ENCODE assay signal across 9 cellular contexts in genomic region chr14:64970776-64971451, GRCh38. TPM values are rescaled to one million over a fixed set of nuclear protein-coding genes. Genes with fewer than 3 reads are reported as not detected.
A peak's percentile ranks its signal among the peaks of the same experiment; 100 is the strongest.
DNase-seq lines count a peak whose midpoint lies in the region; ATAC-seq, FAIRE-seq and TF ChIP-seq lines count a peak whose summit lies in the region.
"Had no signal": no experiment of that assay in that cellular context is flagged by ENCODE, and none has a peak within 500 bp of the region (broad histone marks: within the 10 kb centered on the region; RNA-seq: fewer than 3 reads in every experiment).

No MANE protein-coding gene starts in this region.

- ATAC-seq in activated T-cell treated with anti-CD3 and anti-CD28 coated beads, Interleukin-2, amount 50 U/mL, for 72 hours (replicated peaks in 1 of 2), result no peak
- ATAC-seq in activated naive CD8-positive, alpha-beta T cell treated with anti-CD3 and anti-CD28 coated beads, Interleukin-2, amount 10 ng/mL, durations not matched to agents 7 days and 5 days (ENCODE audit: low read depth), result no peak
- peak; percentile 8; the same call in 2 of the 3 replicates for ATAC-seq in HepG2
- ATAC-seq in GM18867 (IDR thresholded peaks at IDR 0.05; ENCODE audit: unreplicated experiment), result no peak
- ATAC-seq in HG02678 (IDR thresholded peaks at IDR 0.05; ENCODE audit: unreplicated experiment), result no peak

- TF ChIP-seq POLR2A in HepG2 (IDR thresholded peaks at IDR 0.05; ENCODE audit: insufficient read depth in 1 of 2, low read depth in 2 of 2, low read length in 2 of 2), result no peak
- TF ChIP-seq POLR2A in transverse colon (IDR thresholded peaks at IDR 0.05), result no peak

- H3K4me1 Mint-ChIP-seq in activated T-cell treated with anti-CD3 and anti-CD28 coated beads, Interleukin-2, amount 50 U/mL, for 72 hours (ENCODE audit: low read depth), result peaks cover 7% of the 10 kb centered on the region
- peaks cover 8% of the 10 kb centered on the region for H3K4me1 Mint-ChIP-seq in activated naive CD8-positive, alpha-beta T cell treated with anti-CD3 and anti-CD28 coated beads, Interleukin-2, amount 10 ng/mL, durations not matched to agents 7 days and 5 days

- no peaks in the 10 kb centered on the region for H3K9me3 Mint-ChIP-seq in activated T-cell treated with anti-CD3 and anti-CD28 coated beads, Interleukin-2, amount 50 U/mL, for 72 hours
- H3K9me3 Mint-ChIP-seq in activated naive CD8-positive, alpha-beta T cell treated with anti-CD3 and anti-CD28 coated beads, Interleukin-2, amount 10 ng/mL, durations not matched to agents 7 days and 5 days, result no peaks in the 10 kb centered on the region

- FAIRE-seq in HepG2 (lab: Jason Lieb, UNC), result no peak
- FAIRE-seq: endometrium had no signal

- H3K9me3 ChIP-seq in HepG2 (ENCODE audit: low read length) (no peaks in the 10 kb centered on the region), transverse colon (no peaks in the 10 kb centered on the region)

- H3K4me3 Mint-ChIP-seq in activated T-cell treated with anti-CD3 and anti-CD28 coated beads, Interleukin-2, amount 50 U/mL, for 72 hours, result peak overlapping the region; percentile 42 to 73
- peak overlapping the region; percentile 65 for H3K4me3 Mint-ChIP-seq in activated naive CD8-positive, alpha-beta T cell treated with anti-CD3 and anti-CD28 coated beads, Interleukin-2, amount 10 ng/mL, durations not matched to agents 7 days and 5 days

- no peaks in the 10 kb centered on the region for H3K27me3 Mint-ChIP-seq in activated T-cell treated with anti-CD3 and anti-CD28 coated beads, Interleukin-2, amount 50 U/mL, for 72 hours (ENCODE audit: low read depth)
- H3K27me3 Mint-ChIP-seq in activated naive CD8-positive, alpha-beta T cell treated with anti-CD3 and anti-CD28 coated beads, Interleukin-2, amount 10 ng/mL, durations not matched to agents 7 days and 5 days, result peaks cover 13% of the 10 kb centered on the region

- intact Hi-C loops in HepG2 (cut with micrococcal nuclease; ENCODE audit: unreplicated experiment), result no loop called here
- intact Hi-C loops in transverse colon (cut with DNase I; ENCODE audit: low total_unique reads), result no loop called here

- POLR2A ChIA-PET in activated naive CD8-positive, alpha-beta T cell treated with anti-CD3 and anti-CD28 coated beads, Interleukin-2, amount 10 ng/mL, durations not matched to agents 7 days and 5 days (lab: Charles Lee), result interaction anchor here (1.5 kb wide), 1 partner anchor 27 kb away, joined by 3 read pairs; no protein-coding TSS in a partner anchor
- POLR2A ChIA-PET in HepG2 (lab: Yijun Ruan, JAX), result interaction anchor here (1.4 to 2.6 kb wide), 4 partner anchors 16 to 32 kb away, joined by 4 to 13 read pairs (median 6); partner anchors contain the start of genes FNTB and GPX2

- no peak overlapping the region for H2AFZ ChIP-seq in HepG2 (ENCODE audit: low read length)

- CTCF ChIA-PET in HepG2 (lab: Yijun Ruan, JAX; ENCODE audit: low intra/inter-chr PET ratio, low total read pairs), result no interaction called here

- no peaks in the 10 kb centered on the region for H3K36me3 Mint-ChIP-seq in activated T-cell treated with anti-CD3 and anti-CD28 coated beads, Interleukin-2, amount 50 U/mL, for 72 hours (ENCODE audit: insufficient read depth in 2 of 2)
- no peaks in the 10 kb centered on the region for H3K36me3 Mint-ChIP-seq in activated naive CD8-positive, alpha-beta T cell treated with anti-CD3 and anti-CD28 coated beads, Interleukin-2, amount 10 ng/mL, durations not matched to agents 7 days and 5 days

- no peak overlapping the region for H3K9ac ChIP-seq in HepG2 (ENCODE audit: insufficient read depth, low read depth, low read length)

- WGBS in HepG2 (ENCODE audit: low lambda C conversion rate), result 82% methylated on average over 4 of the region's 6 CpGs
- WGBS in transverse colon (ENCODE audit: low coverage in 1 of 2), 2 donors, result 51 to 67% methylated on average over 3 to 6 of the region's 6 CpGs

- H3K4me3 ChIP-seq in HepG2 (replicated peaks in 1 of 3; ENCODE audit: insufficient read depth in 1 of 3, low read depth in 2 of 3, low read length in 3 of 3) (peak overlapping the region; percentile 74 to 79 (median 74); a peak in 2 of 6 replicates), transverse colon (peak overlapping the region in 3 of 4 donors; percentile 79 to 84 (median 79))

- H3K27ac ChIP-seq in HepG2 (ENCODE audit: extremely low read length, insufficient read depth, low read length) (no peak overlapping the region), transverse colon (peak overlapping the region; percentile 51 to 83 (median 68))

- TF ChIP-seq EP300 in HepG2 (IDR thresholded peaks at IDR 0.05; ENCODE audit: low read depth in 2 of 2, low read length in 2 of 2) (no peak), HepG2 (CRISPR knock-in tag; IDR thresholded peaks at IDR 0.05; ENCODE audit: borderline replicate concordance) (no peak), transverse colon (IDR thresholded peaks at IDR 0.05; ENCODE audit: low read depth) (no peak)

- H3K27ac Mint-ChIP-seq in activated T-cell treated with anti-CD3 and anti-CD28 coated beads, Interleukin-2, amount 50 U/mL, for 72 hours, result no peak overlapping the region
- no peak overlapping the region for H3K27ac Mint-ChIP-seq in activated naive CD8-positive, alpha-beta T cell treated with anti-CD3 and anti-CD28 coated beads, Interleukin-2, amount 10 ng/mL, durations not matched to agents 7 days and 5 days

- TF ChIP-seq RAD21 in HepG2 (CRISPR knock-in tag; IDR thresholded peaks at IDR 0.05), result no peak

- no peaks in the 10 kb centered on the region for H4K20me1 ChIP-seq in HepG2 (ENCODE audit: insufficient read depth, low read length)

- H3K4me1 ChIP-seq in HepG2 (ENCODE audit: insufficient read depth, low read length), result peaks cover 31% of the 10 kb centered on the region
- H3K4me1 ChIP-seq in transverse colon, result peaks cover 0 to 31% (median 21%) of the 10 kb centered on the region in 4 donors

- H3K27me3 ChIP-seq in HepG2 (ENCODE audit: control insufficient read depth in 1 of 2, insufficient read depth in 2 of 2, low read length in 2 of 2), result no peaks in the 10 kb centered on the region; a peak in 1 of 5 replicates
- H3K27me3 ChIP-seq in transverse colon, result no peaks in the 10 kb centered on the region

- DNase-seq in activated T-cell treated with anti-CD3 and anti-CD28 coated beads, Interleukin-2, amount 50 U/mL, for 72 hours, result no peak
- no peak for DNase-seq in activated T-cell treated with anti-CD3 and anti-CD28 coated beads, Interleukin-2, amount 50 U/mL, for 48 hours
- DNase-seq in activated naive CD8-positive, alpha-beta T cell treated with anti-CD3 and anti-CD28 coated beads, Interleukin-2, amount 10 ng/mL, durations not matched to agents 7 days and 5 days, result no peak
- no peak for DNase-seq in HepG2 (ENCODE audit: low spot score)
- DNase-seq in transverse colon, result peak; percentile 24
- no peak for DNase-seq in NCI-H345 treated with DMSO at 0.1 percent for 48 hours (lab: John Stamatoyannopoulos, UW; ENCODE audit: unreplicated experiment)

- in situ Hi-C loops in HepG2 (cut with HindIII; ENCODE audit: extremely low pct_ligation_motif_present, low pct_unique_long_range_greater_than_20kb), result no loop called here
- in situ Hi-C loops in transverse colon (cut with MboI; ENCODE audit: low pct_ligation_motif_present in 1 of 4, low pct_unique_long_range_greater_than_20kb in 1 of 4, low sequenced_read_pairs in 3 of 4), result no loop called here

- no peaks in the 10 kb centered on the region for H3K79me2 ChIP-seq in HepG2 (ENCODE audit: insufficient read depth, low read length)

- no peak for TF ChIP-seq CTCF in HepG2 (CRISPR knock-in tag; IDR thresholded peaks at IDR 0.05)
- no peak for TF ChIP-seq CTCF in transverse colon (IDR thresholded peaks at IDR 0.05)

- no peaks in the 10 kb centered on the region for H3K36me3 ChIP-seq in HepG2 (replicated peaks in 1 of 2; ENCODE audit: control insufficient read depth in 1 of 2, insufficient read depth in 2 of 2, low read length in 2 of 2)
- no peaks in the 10 kb centered on the region for H3K36me3 ChIP-seq in transverse colon

- BruUV-seq in HepG2 (replicated peaks; lab: Mats Ljungman, UMichigan), result TSS peak; percentile 47

- peak overlapping the region; percentile 92 for H3K4me2 ChIP-seq in HepG2 (ENCODE audit: low read depth, low read length)

RNA-seq across cellular contexts. Expression of gene RAB15, which starts 1.2 kb away (rescaled TPM):
- total RNA-seq in activated T-cell treated with anti-CD3 and anti-CD28 coated beads, Interleukin-2, amount 50 U/mL, for 72 hours, result 1 to 10 TPM; 4.4 to 6.0 TPM
- total RNA-seq in activated naive CD8-positive, alpha-beta T cell treated with anti-CD3 and anti-CD28 coated beads, Interleukin-2, amount 10 ng/mL, durations not matched to agents 7 days and 5 days, result 1 to 10 TPM; 2.7 to 3.5 TPM
- total RNA-seq in HepG2 (2016; rRNA removed; fragmentation: Illumina TruSeq; extraction: Trizol) (17.2 and 18.5 TPM in 2 replicates), transverse colon (10 to 100 TPM; 11.6 to 50.9 (median 19.4) TPM)
- 10.0 and 10.2 TPM in 2 replicates for total RNA-seq in HepG2 (2016; cell fraction: cytosol; rRNA removed; fragmentation: Illumina TruSeq; extraction: Trizol; ENCODE audit: low read depth)
- total RNA-seq in HepG2 (2016; cell fraction: insoluble cytoplasmic fraction; rRNA removed; fragmentation: Illumina TruSeq; extraction: Trizol), result 15.0 and 19.2 TPM in 2 replicates
- total RNA-seq in HepG2 (2016; cell fraction: membrane; rRNA removed; fragmentation: Illumina TruSeq; extraction: Trizol), result 28.0 and 32.7 TPM in 2 replicates
- 13.3 and 15.6 TPM in 2 replicates for total RNA-seq in HepG2 (2016; cell fraction: nucleus; rRNA removed; fragmentation: Illumina TruSeq; extraction: Trizol)
- polyA plus RNA-seq in HepG2 (2011; rRNA removed), result 7.4 and 12.3 TPM in 2 replicates
- polyA plus RNA-seq in HepG2 (2011; cell fraction: cytosol; rRNA removed), result 6.2 and 7.5 TPM in 2 replicates
- polyA plus RNA-seq in HepG2 (2011; cell fraction: nucleus; rRNA removed), result 33.9 and 49.5 TPM in 2 replicates
- 3.6 and 9.1 TPM in 2 replicates for polyA plus RNA-seq in HepG2 (2012)
- polyA plus RNA-seq in HepG2 (2016; cell fraction: cytosol; fragmentation: Illumina TruSeq; extraction: Trizol; ENCODE audit: low read depth), result 12.4 and 12.5 TPM in 2 replicates
- 18.7 and 21.4 TPM in 2 replicates for polyA plus RNA-seq in HepG2 (2016; cell fraction: insoluble cytoplasmic fraction; fragmentation: Illumina TruSeq; extraction: Trizol; ENCODE audit: low read depth)
- 29.3 and 32.2 TPM in 2 replicates for polyA plus RNA-seq in HepG2 (2016; cell fraction: membrane; fragmentation: Illumina TruSeq; extraction: Trizol; ENCODE audit: low read depth)
- 31.6 and 35.1 TPM in 2 replicates for polyA plus RNA-seq in HepG2 (2016; cell fraction: nucleus; fragmentation: Illumina TruSeq; extraction: Trizol; ENCODE audit: insufficient read depth, low read depth)
- polyA minus RNA-seq in HepG2 (2011; rRNA and poly(A)+ RNA removed; ENCODE audit: low replicate concordance), result 8.7 TPM in 1 of 2 replicates, not detected in the other
- polyA minus RNA-seq in HepG2 (2011; cell fraction: cytosol; rRNA and poly(A)+ RNA removed), result 2.2 and 3.1 TPM in 2 replicates
- polyA minus RNA-seq in HepG2 (2011; cell fraction: nucleus; rRNA and poly(A)+ RNA removed), result 4.0 and 8.6 TPM in 2 replicates

RNA-seq across cellular contexts. Expression of gene FNTB, which starts 15.8 kb away (rescaled TPM):
- 10 to 100 TPM; 14.4 to 17.1 TPM for total RNA-seq in activated T-cell treated with anti-CD3 and anti-CD28 coated beads, Interleukin-2, amount 50 U/mL, for 72 hours
- total RNA-seq in activated naive CD8-positive, alpha-beta T cell treated with anti-CD3 and anti-CD28 coated beads, Interleukin-2, amount 10 ng/mL, durations not matched to agents 7 days and 5 days, result 10 to 100 TPM; 15.8 to 17.8 TPM
- total RNA-seq in HepG2 (2016; rRNA removed; fragmentation: Illumina TruSeq; extraction: Trizol), result 28.5 and 35.1 TPM in 2 replicates
- 4.9 and 5.9 TPM in 2 replicates for total RNA-seq in HepG2 (2016; cell fraction: cytosol; rRNA removed; fragmentation: Illumina TruSeq; extraction: Trizol; ENCODE audit: low read depth)
- 26.2 and 34.3 TPM in 2 replicates for total RNA-seq in HepG2 (2016; cell fraction: insoluble cytoplasmic fraction; rRNA removed; fragmentation: Illumina TruSeq; extraction: Trizol)
- 13.9 and 14.8 TPM in 2 replicates for total RNA-seq in HepG2 (2016; cell fraction: membrane; rRNA removed; fragmentation: Illumina TruSeq; extraction: Trizol)
- total RNA-seq in HepG2 (2016; cell fraction: nucleus; rRNA removed; fragmentation: Illumina TruSeq; extraction: Trizol), result 23.0 and 24.4 TPM in 2 replicates
- polyA plus RNA-seq in HepG2 (2011; rRNA removed), result 23.6 and 25.5 TPM in 2 replicates
- 24.0 and 26.1 TPM in 2 replicates for polyA plus RNA-seq in HepG2 (2011; cell fraction: cytosol; rRNA removed)
- polyA plus RNA-seq in HepG2 (2011; cell fraction: nucleus; rRNA removed), result 23.4 and 27.7 TPM in 2 replicates
- polyA plus RNA-seq in HepG2 (2012), result 13.7 TPM in 2 replicates
- polyA plus RNA-seq in HepG2 (2016; cell fraction: cytosol; fragmentation: Illumina TruSeq; extraction: Trizol; ENCODE audit: low read depth), result 4.0 and 4.6 TPM in 2 replicates
- 33.7 and 37.5 TPM in 2 replicates for polyA plus RNA-seq in HepG2 (2016; cell fraction: insoluble cytoplasmic fraction; fragmentation: Illumina TruSeq; extraction: Trizol; ENCODE audit: low read depth)
- 7.5 and 8.8 TPM in 2 replicates for polyA plus RNA-seq in HepG2 (2016; cell fraction: membrane; fragmentation: Illumina TruSeq; extraction: Trizol; ENCODE audit: low read depth)
- 23.4 and 28.9 TPM in 2 replicates for polyA plus RNA-seq in HepG2 (2016; cell fraction: nucleus; fragmentation: Illumina TruSeq; extraction: Trizol; ENCODE audit: insufficient read depth, low read depth)
- polyA minus RNA-seq in HepG2 (2011; rRNA and poly(A)+ RNA removed; ENCODE audit: low replicate concordance), result 79.0 and 79.6 TPM in 2 replicates
- polyA minus RNA-seq in HepG2 (2011; cell fraction: cytosol; rRNA and poly(A)+ RNA removed), result 23.7 and 24.0 TPM in 2 replicates
- polyA minus RNA-seq in HepG2 (2011; cell fraction: nucleus; rRNA and poly(A)+ RNA removed), result 29.1 and 37.9 TPM in 2 replicates
- total RNA-seq in transverse colon, result 10 to 100 TPM in 3 of 4 donors, 1 to 10 TPM in 1; 6.5 to 77.2 (median 12.7) TPM

RNA-seq across cellular contexts. Expression of gene GPX2, which starts 28.4 kb away (rescaled TPM):
- not detected for total RNA-seq in activated T-cell treated with anti-CD3 and anti-CD28 coated beads, Interleukin-2, amount 50 U/mL, for 72 hours
- not detected for total RNA-seq in activated naive CD8-positive, alpha-beta T cell treated with anti-CD3 and anti-CD28 coated beads, Interleukin-2, amount 10 ng/mL, durations not matched to agents 7 days and 5 days
- total RNA-seq in HepG2 (2016; rRNA removed; fragmentation: Illumina TruSeq; extraction: Trizol), result 674 and 839 TPM in 2 replicates
- total RNA-seq in HepG2 (2016; cell fraction: cytosol; rRNA removed; fragmentation: Illumina TruSeq; extraction: Trizol; ENCODE audit: low read depth), result 242 and 256 TPM in 2 replicates
- total RNA-seq in HepG2 (2016; cell fraction: insoluble cytoplasmic fraction; rRNA removed; fragmentation: Illumina TruSeq; extraction: Trizol), result 663 and 874 TPM in 2 replicates
- total RNA-seq in HepG2 (2016; cell fraction: membrane; rRNA removed; fragmentation: Illumina TruSeq; extraction: Trizol), result 629 and 636 TPM in 2 replicates
- 227 and 238 TPM in 2 replicates for total RNA-seq in HepG2 (2016; cell fraction: nucleus; rRNA removed; fragmentation: Illumina TruSeq; extraction: Trizol)
- 417 and 526 TPM in 2 replicates for polyA plus RNA-seq in HepG2 (2011; rRNA removed)
- 451 and 581 TPM in 2 replicates for polyA plus RNA-seq in HepG2 (2011; cell fraction: cytosol; rRNA removed)
- 112 and 118 TPM in 2 replicates for polyA plus RNA-seq in HepG2 (2011; cell fraction: nucleus; rRNA removed)
- polyA plus RNA-seq in HepG2 (2012), result 77.6 and 217 TPM in 2 replicates
- 401 and 422 TPM in 2 replicates for polyA plus RNA-seq in HepG2 (2016; cell fraction: cytosol; fragmentation: Illumina TruSeq; extraction: Trizol; ENCODE audit: low read depth)
- 1,459 and 1,539 TPM in 2 replicates for polyA plus RNA-seq in HepG2 (2016; cell fraction: insoluble cytoplasmic fraction; fragmentation: Illumina TruSeq; extraction: Trizol; ENCODE audit: low read depth)
- polyA plus RNA-seq in HepG2 (2016; cell fraction: membrane; fragmentation: Illumina TruSeq; extraction: Trizol; ENCODE audit: low read depth), result 928 and 1,086 TPM in 2 replicates
- polyA plus RNA-seq in HepG2 (2016; cell fraction: nucleus; fragmentation: Illumina TruSeq; extraction: Trizol; ENCODE audit: insufficient read depth, low read depth), result 560 and 646 TPM in 2 replicates
- 0.26 and 308 TPM in 2 replicates for polyA minus RNA-seq in HepG2 (2011; rRNA and poly(A)+ RNA removed; ENCODE audit: low replicate concordance)
- polyA minus RNA-seq in HepG2 (2011; cell fraction: cytosol; rRNA and poly(A)+ RNA removed), result 48.7 and 61.2 TPM in 2 replicates
- 37.3 and 43.0 TPM in 2 replicates for polyA minus RNA-seq in HepG2 (2011; cell fraction: nucleus; rRNA and poly(A)+ RNA removed)
- total RNA-seq in transverse colon, result 100 to 1,000 TPM in 3 of 4 donors, 1 to 10 TPM in 1; 7.9 to 292 (median 204) TPM

RNA-seq across cellular contexts. Expression of gene CHURC1, which starts 56.7 kb away (rescaled TPM):
- total RNA-seq in activated T-cell treated with anti-CD3 and anti-CD28 coated beads, Interleukin-2, amount 50 U/mL, for 72 hours, result 10 to 100 TPM; 36.5 to 38.1 TPM
- 10 to 100 TPM; 67.6 to 89.7 TPM for total RNA-seq in activated naive CD8-positive, alpha-beta T cell treated with anti-CD3 and anti-CD28 coated beads, Interleukin-2, amount 10 ng/mL, durations not matched to agents 7 days and 5 days
- total RNA-seq in HepG2 (2016; rRNA removed; fragmentation: Illumina TruSeq; extraction: Trizol) (72.1 and 74.4 TPM in 2 replicates), transverse colon (100 to 1,000 TPM in 2 of 4 donors, 10 to 100 TPM in 2; 26.5 to 104 (median 78.6) TPM)
- total RNA-seq in HepG2 (2016; cell fraction: cytosol; rRNA removed; fragmentation: Illumina TruSeq; extraction: Trizol; ENCODE audit: low read depth), result 16.5 and 18.5 TPM in 2 replicates
- 75.0 and 76.5 TPM in 2 replicates for total RNA-seq in HepG2 (2016; cell fraction: insoluble cytoplasmic fraction; rRNA removed; fragmentation: Illumina TruSeq; extraction: Trizol)
- 23.3 and 30.6 TPM in 2 replicates for total RNA-seq in HepG2 (2016; cell fraction: membrane; rRNA removed; fragmentation: Illumina TruSeq; extraction: Trizol)
- 35.7 and 40.9 TPM in 2 replicates for total RNA-seq in HepG2 (2016; cell fraction: nucleus; rRNA removed; fragmentation: Illumina TruSeq; extraction: Trizol)
- polyA plus RNA-seq in HepG2 (2011; rRNA removed), result 35.8 and 41.1 TPM in 2 replicates
- polyA plus RNA-seq in HepG2 (2011; cell fraction: cytosol; rRNA removed), result 27.6 and 35.9 TPM in 2 replicates
- polyA plus RNA-seq in HepG2 (2011; cell fraction: nucleus; rRNA removed), result 20.8 and 25.4 TPM in 2 replicates
- 23.0 and 52.4 TPM in 2 replicates for polyA plus RNA-seq in HepG2 (2012)
- 22.9 and 25.5 TPM in 2 replicates for polyA plus RNA-seq in HepG2 (2016; cell fraction: cytosol; fragmentation: Illumina TruSeq; extraction: Trizol; ENCODE audit: low read depth)
- polyA plus RNA-seq in HepG2 (2016; cell fraction: insoluble cytoplasmic fraction; fragmentation: Illumina TruSeq; extraction: Trizol; ENCODE audit: low read depth), result 67.0 and 70.3 TPM in 2 replicates
- 24.8 and 25.8 TPM in 2 replicates for polyA plus RNA-seq in HepG2 (2016; cell fraction: membrane; fragmentation: Illumina TruSeq; extraction: Trizol; ENCODE audit: low read depth)
- polyA plus RNA-seq in HepG2 (2016; cell fraction: nucleus; fragmentation: Illumina TruSeq; extraction: Trizol; ENCODE audit: insufficient read depth, low read depth), result 44.4 and 74.3 TPM in 2 replicates
- 6.9 and 33.8 TPM in 2 replicates for polyA minus RNA-seq in HepG2 (2011; rRNA and poly(A)+ RNA removed; ENCODE audit: low replicate concordance)
- polyA minus RNA-seq in HepG2 (2011; cell fraction: cytosol; rRNA and poly(A)+ RNA removed), result 9.8 and 13.8 TPM in 2 replicates
- polyA minus RNA-seq in HepG2 (2011; cell fraction: nucleus; rRNA and poly(A)+ RNA removed), result 40.3 and 42.6 TPM in 2 replicates

Comparison
In these comparisons a context has a peak if more than half of its experiments do, and no peak if none do; other contexts are left out.
1. RNA of gene GPX2, which starts 28.4 kb away (total RNA-seq): 227 to 874 TPM in HepG2 and 7.9 to 292 TPM in transverse colon; not detected in activated T-cell treated with anti-CD3 and anti-CD28 coated beads, Interleukin-2, amount 50 U/mL, for 72 hours and not detected in activated naive CD8-positive, alpha-beta T cell treated with anti-CD3 and anti-CD28 coated beads, Interleukin-2, amount 10 ng/mL, durations not matched to agents 7 days and 5 days; every median in the first group is over 4 times any median in the second.